ENCODE assay signal across 1 cellular context in the genomic region with DNA sequence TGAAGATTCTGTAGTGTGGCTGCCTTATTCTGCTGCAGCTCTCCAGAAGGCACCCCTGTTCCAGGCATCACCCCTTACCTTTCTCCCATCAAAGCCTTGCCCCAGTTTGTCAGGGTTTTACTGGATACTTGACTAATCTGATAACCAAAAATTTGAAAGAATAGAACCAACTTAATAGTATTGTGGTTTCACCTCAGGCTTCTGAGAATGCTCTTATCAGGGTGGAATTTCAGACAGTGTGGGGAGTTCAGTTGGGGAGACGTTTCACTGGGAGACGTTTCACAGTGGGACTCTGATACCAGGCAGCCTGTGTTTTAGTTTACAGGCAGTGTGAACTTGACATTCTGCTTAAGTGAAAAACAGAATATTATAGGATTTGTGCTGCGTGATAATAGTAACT.
TF ChIP-seq lines count a peak whose summit lies in the region.

No MANE protein-coding gene starts in this region.

TF ChIP-seq in K562, 482 proteins besides CTCF, POLR2A, EP300 and RAD21 (continued from another document and continues in another):
- TF ChIP-seq, protein P1, sequence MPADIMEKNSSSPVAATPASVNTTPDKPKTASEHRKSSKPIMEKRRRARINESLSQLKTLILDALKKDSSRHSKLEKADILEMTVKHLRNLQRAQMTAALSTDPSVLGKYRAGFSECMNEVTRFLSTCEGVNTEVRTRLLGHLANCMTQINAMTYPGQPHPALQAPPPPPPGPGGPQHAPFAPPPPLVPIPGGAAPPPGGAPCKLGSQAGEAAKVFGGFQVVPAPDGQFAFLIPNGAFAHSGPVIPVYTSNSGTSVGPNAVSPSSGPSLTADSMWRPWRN (IDR thresholded peaks at IDR 0.05; ENCODE audit: low read depth): no peak
- TF ChIP-seq ETV5 (CRISPR knock-in tag; IDR thresholded peaks at IDR 0.05; ENCODE audit: low read depth): no peak
- no peak for TF ChIP-seq POLR3A (IDR thresholded peaks at IDR 0.05; ENCODE audit: borderline replicate concordance, extremely low read depth, insufficient read depth, insufficient read length)
- TF ChIP-seq ESRRA (IDR thresholded peaks at IDR 0.05; ENCODE audit: borderline replicate concordance, low read depth): peak; percentile 26; the same call in 1 of the 2 replicates
- TF ChIP-seq MEF2D (tag; conservative IDR thresholded peaks at IDR 0.05; ENCODE audit: low read depth): no peak
- TF ChIP-seq CAMTA2 (CRISPR knock-in tag; conservative IDR thresholded peaks at IDR 0.05): no peak
- TF ChIP-seq ZNF764 (CRISPR knock-in tag; IDR thresholded peaks at IDR 0.05; ENCODE audit: low read depth): no peak
- TF ChIP-seq ZNF316 (IDR thresholded peaks at IDR 0.05): no peak
- no peak for TF ChIP-seq ELF4 (CRISPR knock-in tag; IDR thresholded peaks at IDR 0.05)
- TF ChIP-seq ELF2 (CRISPR knock-in tag; IDR thresholded peaks at IDR 0.05): no peak
- TF ChIP-seq, protein P2, sequence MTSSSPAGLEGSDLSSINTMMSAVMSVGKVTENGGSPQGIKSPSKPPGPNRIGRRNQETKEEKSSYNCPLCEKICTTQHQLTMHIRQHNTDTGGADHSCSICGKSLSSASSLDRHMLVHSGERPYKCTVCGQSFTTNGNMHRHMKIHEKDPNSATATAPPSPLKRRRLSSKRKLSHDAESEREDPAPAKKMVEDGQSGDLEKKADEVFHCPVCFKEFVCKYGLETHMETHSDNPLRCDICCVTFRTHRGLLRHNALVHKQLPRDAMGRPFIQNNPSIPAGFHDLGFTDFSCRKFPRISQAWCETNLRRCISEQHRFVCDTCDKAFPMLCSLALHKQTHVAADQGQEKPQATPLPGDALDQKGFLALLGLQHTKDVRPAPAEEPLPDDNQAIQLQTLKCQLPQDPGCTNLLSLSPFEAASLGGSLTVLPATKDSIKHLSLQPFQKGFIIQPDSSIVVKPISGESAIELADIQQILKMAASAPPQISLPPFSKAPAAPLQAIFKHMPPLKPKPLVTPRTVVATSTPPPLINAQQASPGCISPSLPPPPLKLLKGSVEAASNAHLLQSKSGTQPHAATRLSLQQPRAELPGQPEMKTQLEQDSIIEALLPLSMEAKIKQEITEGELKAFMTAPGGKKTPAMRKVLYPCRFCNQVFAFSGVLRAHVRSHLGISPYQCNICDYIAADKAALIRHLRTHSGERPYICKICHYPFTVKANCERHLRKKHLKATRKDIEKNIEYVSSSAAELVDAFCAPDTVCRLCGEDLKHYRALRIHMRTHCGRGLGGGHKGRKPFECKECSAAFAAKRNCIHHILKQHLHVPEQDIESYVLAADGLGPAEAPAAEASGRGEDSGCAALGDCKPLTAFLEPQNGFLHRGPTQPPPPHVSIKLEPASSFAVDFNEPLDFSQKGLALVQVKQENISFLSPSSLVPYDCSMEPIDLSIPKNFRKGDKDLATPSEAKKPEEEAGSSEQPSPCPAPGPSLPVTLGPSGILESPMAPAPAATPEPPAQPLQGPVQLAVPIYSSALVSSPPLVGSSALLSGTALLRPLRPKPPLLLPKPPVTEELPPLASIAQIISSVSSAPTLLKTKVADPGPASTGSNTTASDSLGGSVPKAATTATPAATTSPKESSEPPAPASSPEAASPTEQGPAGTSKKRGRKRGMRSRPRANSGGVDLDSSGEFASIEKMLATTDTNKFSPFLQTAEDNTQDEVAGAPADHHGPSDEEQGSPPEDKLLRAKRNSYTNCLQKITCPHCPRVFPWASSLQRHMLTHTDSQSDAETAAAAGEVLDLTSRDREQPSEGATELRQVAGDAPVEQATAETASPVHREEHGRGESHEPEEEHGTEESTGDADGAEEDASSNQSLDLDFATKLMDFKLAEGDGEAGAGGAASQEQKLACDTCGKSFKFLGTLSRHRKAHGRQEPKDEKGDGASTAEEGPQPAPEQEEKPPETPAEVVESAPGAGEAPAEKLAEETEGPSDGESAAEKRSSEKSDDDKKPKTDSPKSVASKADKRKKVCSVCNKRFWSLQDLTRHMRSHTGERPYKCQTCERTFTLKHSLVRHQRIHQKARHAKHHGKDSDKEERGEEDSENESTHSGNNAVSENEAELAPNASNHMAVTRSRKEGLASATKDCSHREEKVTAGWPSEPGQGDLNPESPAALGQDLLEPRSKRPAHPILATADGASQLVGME (CRISPR knock-in tag; IDR thresholded peaks at IDR 0.05): no peak
- TF ChIP-seq, protein P3, sequence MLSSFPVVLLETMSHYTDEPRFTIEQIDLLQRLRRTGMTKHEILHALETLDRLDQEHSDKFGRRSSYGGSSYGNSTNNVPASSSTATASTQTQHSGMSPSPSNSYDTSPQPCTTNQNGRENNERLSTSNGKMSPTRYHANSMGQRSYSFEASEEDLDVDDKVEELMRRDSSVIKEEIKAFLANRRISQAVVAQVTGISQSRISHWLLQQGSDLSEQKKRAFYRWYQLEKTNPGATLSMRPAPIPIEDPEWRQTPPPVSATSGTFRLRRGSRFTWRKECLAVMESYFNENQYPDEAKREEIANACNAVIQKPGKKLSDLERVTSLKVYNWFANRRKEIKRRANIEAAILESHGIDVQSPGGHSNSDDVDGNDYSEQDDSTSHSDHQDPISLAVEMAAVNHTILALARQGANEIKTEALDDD (IDR thresholded peaks at IDR 0.05): peak; percentile 64
- TF ChIP-seq RBM25 (IDR thresholded peaks at IDR 0.05; ENCODE audit: low read depth, low read length, severe bottlenecking): no peak
- no peak for TF ChIP-seq POLR2H (tag; IDR thresholded peaks at IDR 0.05; ENCODE audit: low read depth)
- TF ChIP-seq ZNF274 (IDR thresholded peaks at IDR 0.05; ENCODE audit: borderline replicate concordance, low read depth, low read length): no peak
- peak; percentile 48 for TF ChIP-seq CBFA2T3 (IDR thresholded peaks at IDR 0.05)
- no peak for TF ChIP-seq TFAM (CRISPR knock-in tag; conservative IDR thresholded peaks at IDR 0.05)
- TF ChIP-seq, protein P4, sequence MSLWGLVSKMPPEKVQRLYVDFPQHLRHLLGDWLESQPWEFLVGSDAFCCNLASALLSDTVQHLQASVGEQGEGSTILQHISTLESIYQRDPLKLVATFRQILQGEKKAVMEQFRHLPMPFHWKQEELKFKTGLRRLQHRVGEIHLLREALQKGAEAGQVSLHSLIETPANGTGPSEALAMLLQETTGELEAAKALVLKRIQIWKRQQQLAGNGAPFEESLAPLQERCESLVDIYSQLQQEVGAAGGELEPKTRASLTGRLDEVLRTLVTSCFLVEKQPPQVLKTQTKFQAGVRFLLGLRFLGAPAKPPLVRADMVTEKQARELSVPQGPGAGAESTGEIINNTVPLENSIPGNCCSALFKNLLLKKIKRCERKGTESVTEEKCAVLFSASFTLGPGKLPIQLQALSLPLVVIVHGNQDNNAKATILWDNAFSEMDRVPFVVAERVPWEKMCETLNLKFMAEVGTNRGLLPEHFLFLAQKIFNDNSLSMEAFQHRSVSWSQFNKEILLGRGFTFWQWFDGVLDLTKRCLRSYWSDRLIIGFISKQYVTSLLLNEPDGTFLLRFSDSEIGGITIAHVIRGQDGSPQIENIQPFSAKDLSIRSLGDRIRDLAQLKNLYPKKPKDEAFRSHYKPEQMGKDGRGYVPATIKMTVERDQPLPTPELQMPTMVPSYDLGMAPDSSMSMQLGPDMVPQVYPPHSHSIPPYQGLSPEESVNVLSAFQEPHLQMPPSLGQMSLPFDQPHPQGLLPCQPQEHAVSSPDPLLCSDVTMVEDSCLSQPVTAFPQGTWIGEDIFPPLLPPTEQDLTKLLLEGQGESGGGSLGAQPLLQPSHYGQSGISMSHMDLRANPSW (CRISPR knock-in tag; IDR thresholded peaks at IDR 0.05): no peak
- no peak for TF ChIP-seq ZNF124 (CRISPR knock-in tag; IDR thresholded peaks at IDR 0.05)
- no peak for TF ChIP-seq U2AF2 (optimal IDR thresholded peaks at IDR 0.05; ENCODE audit: low read depth, low read length)
- TF ChIP-seq, protein P5, sequence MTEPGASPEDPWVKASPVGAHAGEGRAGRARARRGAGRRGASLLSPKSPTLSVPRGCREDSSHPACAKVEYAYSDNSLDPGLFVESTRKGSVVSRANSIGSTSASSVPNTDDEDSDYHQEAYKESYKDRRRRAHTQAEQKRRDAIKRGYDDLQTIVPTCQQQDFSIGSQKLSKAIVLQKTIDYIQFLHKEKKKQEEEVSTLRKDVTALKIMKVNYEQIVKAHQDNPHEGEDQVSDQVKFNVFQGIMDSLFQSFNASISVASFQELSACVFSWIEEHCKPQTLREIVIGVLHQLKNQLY (CRISPR knock-in tag; conservative IDR thresholded peaks at IDR 0.05): no peak
- TF ChIP-seq TGIF2 (CRISPR knock-in tag; IDR thresholded peaks at IDR 0.05): no peak
- TF ChIP-seq, protein P6, sequence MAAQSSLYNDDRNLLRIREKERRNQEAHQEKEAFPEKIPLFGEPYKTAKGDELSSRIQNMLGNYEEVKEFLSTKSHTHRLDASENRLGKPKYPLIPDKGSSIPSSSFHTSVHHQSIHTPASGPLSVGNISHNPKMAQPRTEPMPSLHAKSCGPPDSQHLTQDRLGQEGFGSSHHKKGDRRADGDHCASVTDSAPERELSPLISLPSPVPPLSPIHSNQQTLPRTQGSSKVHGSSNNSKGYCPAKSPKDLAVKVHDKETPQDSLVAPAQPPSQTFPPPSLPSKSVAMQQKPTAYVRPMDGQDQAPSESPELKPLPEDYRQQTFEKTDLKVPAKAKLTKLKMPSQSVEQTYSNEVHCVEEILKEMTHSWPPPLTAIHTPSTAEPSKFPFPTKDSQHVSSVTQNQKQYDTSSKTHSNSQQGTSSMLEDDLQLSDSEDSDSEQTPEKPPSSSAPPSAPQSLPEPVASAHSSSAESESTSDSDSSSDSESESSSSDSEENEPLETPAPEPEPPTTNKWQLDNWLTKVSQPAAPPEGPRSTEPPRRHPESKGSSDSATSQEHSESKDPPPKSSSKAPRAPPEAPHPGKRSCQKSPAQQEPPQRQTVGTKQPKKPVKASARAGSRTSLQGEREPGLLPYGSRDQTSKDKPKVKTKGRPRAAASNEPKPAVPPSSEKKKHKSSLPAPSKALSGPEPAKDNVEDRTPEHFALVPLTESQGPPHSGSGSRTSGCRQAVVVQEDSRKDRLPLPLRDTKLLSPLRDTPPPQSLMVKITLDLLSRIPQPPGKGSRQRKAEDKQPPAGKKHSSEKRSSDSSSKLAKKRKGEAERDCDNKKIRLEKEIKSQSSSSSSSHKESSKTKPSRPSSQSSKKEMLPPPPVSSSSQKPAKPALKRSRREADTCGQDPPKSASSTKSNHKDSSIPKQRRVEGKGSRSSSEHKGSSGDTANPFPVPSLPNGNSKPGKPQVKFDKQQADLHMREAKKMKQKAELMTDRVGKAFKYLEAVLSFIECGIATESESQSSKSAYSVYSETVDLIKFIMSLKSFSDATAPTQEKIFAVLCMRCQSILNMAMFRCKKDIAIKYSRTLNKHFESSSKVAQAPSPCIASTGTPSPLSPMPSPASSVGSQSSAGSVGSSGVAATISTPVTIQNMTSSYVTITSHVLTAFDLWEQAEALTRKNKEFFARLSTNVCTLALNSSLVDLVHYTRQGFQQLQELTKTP (IDR thresholded peaks at IDR 0.05; ENCODE audit: low read depth in 1 of 2, partially characterized antibody in 2 of 2): no peak
- peak; percentile 66 for TF ChIP-seq TEAD4 (IDR thresholded peaks at IDR 0.05; ENCODE audit: low read length)
- TF ChIP-seq TEAD4 (CRISPR knock-in tag; IDR thresholded peaks at IDR 0.05; ENCODE audit: borderline replicate concordance): no peak
- no peak for TF ChIP-seq U2AF1 (optimal IDR thresholded peaks at IDR 0.05; ENCODE audit: low read depth, low read length)
- no peak for TF ChIP-seq NCOA2 (IDR thresholded peaks at IDR 0.05; ENCODE audit: partially characterized antibody in 2 of 2)
- TF ChIP-seq, protein P7, sequence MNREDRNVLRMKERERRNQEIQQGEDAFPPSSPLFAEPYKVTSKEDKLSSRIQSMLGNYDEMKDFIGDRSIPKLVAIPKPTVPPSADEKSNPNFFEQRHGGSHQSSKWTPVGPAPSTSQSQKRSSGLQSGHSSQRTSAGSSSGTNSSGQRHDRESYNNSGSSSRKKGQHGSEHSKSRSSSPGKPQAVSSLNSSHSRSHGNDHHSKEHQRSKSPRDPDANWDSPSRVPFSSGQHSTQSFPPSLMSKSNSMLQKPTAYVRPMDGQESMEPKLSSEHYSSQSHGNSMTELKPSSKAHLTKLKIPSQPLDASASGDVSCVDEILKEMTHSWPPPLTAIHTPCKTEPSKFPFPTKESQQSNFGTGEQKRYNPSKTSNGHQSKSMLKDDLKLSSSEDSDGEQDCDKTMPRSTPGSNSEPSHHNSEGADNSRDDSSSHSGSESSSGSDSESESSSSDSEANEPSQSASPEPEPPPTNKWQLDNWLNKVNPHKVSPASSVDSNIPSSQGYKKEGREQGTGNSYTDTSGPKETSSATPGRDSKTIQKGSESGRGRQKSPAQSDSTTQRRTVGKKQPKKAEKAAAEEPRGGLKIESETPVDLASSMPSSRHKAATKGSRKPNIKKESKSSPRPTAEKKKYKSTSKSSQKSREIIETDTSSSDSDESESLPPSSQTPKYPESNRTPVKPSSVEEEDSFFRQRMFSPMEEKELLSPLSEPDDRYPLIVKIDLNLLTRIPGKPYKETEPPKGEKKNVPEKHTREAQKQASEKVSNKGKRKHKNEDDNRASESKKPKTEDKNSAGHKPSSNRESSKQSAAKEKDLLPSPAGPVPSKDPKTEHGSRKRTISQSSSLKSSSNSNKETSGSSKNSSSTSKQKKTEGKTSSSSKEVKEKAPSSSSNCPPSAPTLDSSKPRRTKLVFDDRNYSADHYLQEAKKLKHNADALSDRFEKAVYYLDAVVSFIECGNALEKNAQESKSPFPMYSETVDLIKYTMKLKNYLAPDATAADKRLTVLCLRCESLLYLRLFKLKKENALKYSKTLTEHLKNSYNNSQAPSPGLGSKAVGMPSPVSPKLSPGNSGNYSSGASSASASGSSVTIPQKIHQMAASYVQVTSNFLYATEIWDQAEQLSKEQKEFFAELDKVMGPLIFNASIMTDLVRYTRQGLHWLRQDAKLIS (CRISPR knock-in tag; IDR thresholded peaks at IDR 0.05): no peak
- no peak for TF ChIP-seq FOS (IDR thresholded peaks at IDR 0.05; ENCODE audit: extremely low read depth, insufficient read length)
- TF ChIP-seq, protein P8, sequence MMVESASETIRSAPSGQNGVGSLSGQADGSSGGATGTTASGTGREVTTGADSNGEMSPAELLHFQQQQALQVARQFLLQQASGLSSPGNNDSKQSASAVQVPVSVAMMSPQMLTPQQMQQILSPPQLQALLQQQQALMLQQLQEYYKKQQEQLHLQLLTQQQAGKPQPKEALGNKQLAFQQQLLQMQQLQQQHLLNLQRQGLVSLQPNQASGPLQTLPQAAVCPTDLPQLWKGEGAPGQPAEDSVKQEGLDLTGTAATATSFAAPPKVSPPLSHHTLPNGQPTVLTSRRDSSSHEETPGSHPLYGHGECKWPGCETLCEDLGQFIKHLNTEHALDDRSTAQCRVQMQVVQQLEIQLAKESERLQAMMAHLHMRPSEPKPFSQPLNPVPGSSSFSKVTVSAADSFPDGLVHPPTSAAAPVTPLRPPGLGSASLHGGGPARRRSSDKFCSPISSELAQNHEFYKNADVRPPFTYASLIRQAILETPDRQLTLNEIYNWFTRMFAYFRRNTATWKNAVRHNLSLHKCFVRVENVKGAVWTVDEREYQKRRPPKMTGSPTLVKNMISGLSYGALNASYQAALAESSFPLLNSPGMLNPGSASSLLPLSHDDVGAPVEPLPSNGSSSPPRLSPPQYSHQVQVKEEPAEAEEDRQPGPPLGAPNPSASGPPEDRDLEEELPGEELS (CRISPR knock-in tag; IDR thresholded peaks at IDR 0.05; ENCODE audit: borderline replicate concordance): no peak
- TF ChIP-seq JUN (IDR thresholded peaks at IDR 0.05; ENCODE audit: borderline replicate concordance, low read depth, low read length): no peak
- TF ChIP-seq JUN (CRISPR knock-in tag; IDR thresholded peaks at IDR 0.05; ENCODE audit: borderline replicate concordance): no peak
- TF ChIP-seq, protein P9, sequence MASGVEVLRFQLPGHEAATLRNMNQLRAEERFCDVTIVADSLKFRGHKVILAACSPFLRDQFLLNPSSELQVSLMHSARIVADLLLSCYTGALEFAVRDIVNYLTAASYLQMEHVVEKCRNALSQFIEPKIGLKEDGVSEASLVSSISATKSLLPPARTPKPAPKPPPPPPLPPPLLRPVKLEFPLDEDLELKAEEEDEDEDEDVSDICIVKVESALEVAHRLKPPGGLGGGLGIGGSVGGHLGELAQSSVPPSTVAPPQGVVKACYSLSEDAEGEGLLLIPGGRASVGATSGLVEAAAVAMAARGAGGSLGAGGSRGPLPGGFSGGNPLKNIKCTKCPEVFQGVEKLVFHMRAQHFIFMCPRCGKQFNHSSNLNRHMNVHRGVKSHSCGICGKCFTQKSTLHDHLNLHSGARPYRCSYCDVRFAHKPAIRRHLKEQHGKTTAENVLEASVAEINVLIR (CRISPR knock-in tag; IDR thresholded peaks at IDR 0.05): no peak
